Comparison of ENCODE assay signal across 13 cellular contexts in genomic region chr2:47888581-47889280, GRCh38. TPM values are rescaled to one million over a fixed set of nuclear protein-coding genes. Genes with fewer than 3 reads are reported as not detected.
DNase-seq lines count a peak whose midpoint lies in the region; ATAC-seq and TF ChIP-seq lines count a peak whose summit lies in the region.
"Had no signal": no experiment of that assay in that cellular context is flagged by ENCODE, and none has a peak within 500 bp of the region (broad histone marks: within the 10 kb centered on the region; RNA-seq: fewer than 3 reads in every experiment).

No MANE protein-coding gene starts in this region.

- no peak overlapping the region for H3K4me2 ChIP-seq in DND-41 (ENCODE audit: insufficient read depth, low read length)

- H3K9me3 Mint-ChIP-seq in activated naive CD4-positive, alpha-beta T cell treated with anti-CD3 and anti-CD28 coated beads, Interleukin-2, amount 50 U/mL, for 72 hours: no peaks in the 10 kb centered on the region
- peaks cover 5% of the 10 kb centered on the region for H3K9me3 Mint-ChIP-seq in mesothelial cell of epicardium

- DNase-seq in DND-41 (no peak), mesothelial cell of epicardium (ENCODE audit: low spot score in 2 of 2, unreplicated experiment in 2 of 2) (no peak), midbrain (lab: John Stamatoyannopoulos, UW) (no peak), HCEC 1CT (no peak)
- DNase-seq in activated naive CD4-positive, alpha-beta T cell treated with anti-CD3 and anti-CD28 coated beads, Interleukin-2, amount 50 U/mL, for 72 hours (ENCODE audit: low spot score in 2 of 2): no peak
- DNase-seq: activated effector memory CD4-positive, alpha-beta T cell treated with anti-CD3 and anti-CD28 coated beads, Interleukin-2, amount 50 U/mL, for 16 hours; NCI-H226; Peyer's patch; psoas muscle had no signal

- peaks cover 19% of the 10 kb centered on the region for H3K4me1 Mint-ChIP-seq in mesothelial cell of epicardium

- H3K4me1 ChIP-seq in DND-41 (ENCODE audit: insufficient read depth, low read length): no peaks in the 10 kb centered on the region

- H3K9me3 ChIP-seq in DND-41 (ENCODE audit: insufficient read depth, low read length, severe bottlenecking): no peaks in the 10 kb centered on the region
- H3K9me3 ChIP-seq: Peyer's patch, psoas muscle had no signal

- H3K36me3 ChIP-seq in DND-41 (ENCODE audit: insufficient read depth, low read length): 0 out of 2 replicates have a peak, but pooled peaks cover 8% of the 10 kb centered on the region

- no peak overlapping the region for H2AFZ ChIP-seq in DND-41 (ENCODE audit: low read depth, low read length)

- no peak overlapping the region for H3K27ac Mint-ChIP-seq in activated naive CD4-positive, alpha-beta T cell treated with anti-CD3 and anti-CD28 coated beads, Interleukin-2, amount 50 U/mL, for 72 hours
- H3K27ac Mint-ChIP-seq in mesothelial cell of epicardium: peak overlapping the region; percentile 64

- peaks cover 0 to 24% of the 10 kb centered on the region in 2 donors for H3K36me3 Mint-ChIP-seq in activated naive CD4-positive, alpha-beta T cell treated with anti-CD3 and anti-CD28 coated beads, Interleukin-2, amount 50 U/mL, for 72 hours
- peaks cover 19% of the 10 kb centered on the region for H3K36me3 Mint-ChIP-seq in mesothelial cell of epicardium

- TF ChIP-seq CTCF in DND-41 (IDR thresholded peaks at IDR 0.05; ENCODE audit: borderline replicate concordance, extremely low read depth, low read length, poor library complexity, severe bottlenecking): no peak
- no peak for TF ChIP-seq CTCF in mesothelial cell of epicardium (IDR thresholded peaks at IDR 0.05; ENCODE audit: unreplicated experiment)

- H3K4me3 ChIP-seq in DND-41 (ENCODE audit: low read depth in 1 of 2, low read length in 2 of 2): no peak overlapping the region
- H3K4me3 ChIP-seq: Peyer's patch, psoas muscle had no signal

- no peak overlapping the region for H3K27ac ChIP-seq in DND-41 (ENCODE audit: low read length)
- H3K27ac ChIP-seq: Peyer's patch, psoas muscle had no signal

- no peaks in the 10 kb centered on the region for H3K27me3 ChIP-seq in DND-41 (ENCODE audit: insufficient read depth, low read length, poor library complexity)
- H3K27me3 ChIP-seq: Peyer's patch had no signal

- H3K4me3 Mint-ChIP-seq in mesothelial cell of epicardium: no peak overlapping the region

- peaks cover 78% of the 10 kb centered on the region for H4K20me1 ChIP-seq in DND-41 (ENCODE audit: insufficient read depth, low read length)

- H3K79me2 ChIP-seq in DND-41 (ENCODE audit: insufficient read depth, low read length): peaks cover 99% of the 10 kb centered on the region

- H3K9ac ChIP-seq in DND-41 (ENCODE audit: low read depth, low read length): no peak overlapping the region

- ATAC-seq in DND-41 (ENCODE audit: insufficient read depth, low read depth) (peak; percentile 89), HG03442 (IDR thresholded peaks at IDR 0.05; ENCODE audit: unreplicated experiment) (peak; percentile 45), esophagus mucosa (no peak), HG03521 (IDR thresholded peaks at IDR 0.05; ENCODE audit: unreplicated experiment) (no peak)
- ATAC-seq in activated naive CD4-positive, alpha-beta T cell treated with anti-CD3 and anti-CD28 coated beads, Interleukin-2, amount 50 U/mL, for 72 hours: peak; percentile 64 to 67
- ATAC-seq: HCT116, psoas muscle had no signal

- no peaks in the 10 kb centered on the region for H3K27me3 Mint-ChIP-seq in mesothelial cell of epicardium (ENCODE audit: low read depth)

RNA-seq across cellular contexts. Expression of gene FBXO11, which starts 17.6 kb away (rescaled TPM):
- total RNA-seq in activated naive CD4-positive, alpha-beta T cell treated with anti-CD3 and anti-CD28 coated beads, Interleukin-2, amount 50 U/mL, for 72 hours: 10 to 100 TPM; 42.2 to 54.2 TPM
- total RNA-seq in mesothelial cell of epicardium (91.4 to 102 TPM (median 96.6 TPM) in 3 replicates), esophagus mucosa (37.1 TPM)

Comparison
In these comparisons a context has a peak if more than half of its experiments do, and no peak if none do; other contexts are left out.
1. ATAC-seq: peak in DND-41 (single experiment), HG03442 (single experiment) and activated naive CD4-positive, alpha-beta T cell treated with anti-CD3 and anti-CD28 coated beads, Interleukin-2, amount 50 U/mL, for 72 hours (2 of 2); none in esophagus mucosa (single experiment) and HG03521 (single experiment).